1 cellular context compared by ENCODE assay signal in genomic region chr19:3857449-3858003, GRCh38.
TF ChIP-seq lines count a peak whose summit lies in the region.

No MANE protein-coding gene starts in this region.

TF ChIP-seq in HepG2, 621 proteins besides CTCF, POLR2A, EP300 and RAD21:
- TF ChIP-seq MXD1 (CRISPR knock-in tag; IDR thresholded peaks at IDR 0.05) (no peak), MBNL3 (CRISPR knock-in tag; conservative IDR thresholded peaks at IDR 0.05) (no peak), ZNF775 (CRISPR knock-in tag; IDR thresholded peaks at IDR 0.05; ENCODE audit: borderline replicate concordance) (no peak), GABPB1 (CRISPR knock-in tag; IDR thresholded peaks at IDR 0.05) (no peak), REXO4 (CRISPR knock-in tag; IDR thresholded peaks at IDR 0.05; ENCODE audit: borderline replicate concordance) (no peak), FOXP1 (IDR thresholded peaks at IDR 0.05) (no peak), FOXP1 (CRISPR knock-in tag; IDR thresholded peaks at IDR 0.05) (no peak), ZKSCAN8 (CRISPR knock-in tag; IDR thresholded peaks at IDR 0.05; ENCODE audit: borderline replicate concordance) (no peak), RFX3 (CRISPR knock-in tag; IDR thresholded peaks at IDR 0.05) (peak; percentile 33; the same call in 1 of the 2 replicates), DNMT1 (CRISPR knock-in tag; IDR thresholded peaks at IDR 0.05) (no peak), UBTF (CRISPR knock-in tag; IDR thresholded peaks at IDR 0.05) (no peak), ATM (IDR thresholded peaks at IDR 0.05; ENCODE audit: borderline replicate concordance) (no peak), RFXANK (CRISPR knock-in tag; IDR thresholded peaks at IDR 0.05) (peak; percentile 94; the same call in 1 of the 2 replicates), SNAPC4 (CRISPR knock-in tag; IDR thresholded peaks at IDR 0.05) (no peak), ZNF101 (CRISPR knock-in tag; IDR thresholded peaks at IDR 0.05; ENCODE audit: borderline replicate concordance, low read depth) (no peak), ZNF354B (CRISPR knock-in tag; IDR thresholded peaks at IDR 0.05) (no peak), RFXAP (CRISPR knock-in tag; IDR thresholded peaks at IDR 0.05; ENCODE audit: borderline replicate concordance) (peak; percentile 67), HIVEP1 (CRISPR knock-in tag; IDR thresholded peaks at IDR 0.05) (no peak), SMC3 (IDR thresholded peaks at IDR 0.05; ENCODE audit: low read length) (no peak), HNF4G (IDR thresholded peaks at IDR 0.05; ENCODE audit: borderline replicate concordance, low read depth, low read length) (no peak), HNF4G (CRISPR knock-in tag; IDR thresholded peaks at IDR 0.05; ENCODE audit: borderline replicate concordance, low read depth) (no peak), RFX1 (IDR thresholded peaks at IDR 0.05) (peak; percentile 31; the same call in 1 of the 2 replicates), RFX5 (IDR thresholded peaks at IDR 0.05; ENCODE audit: low read depth, low read length) (peak; percentile 98)
TF ChIP-seq in HepG2: peak in this region for 5.
